Comparison of ENCODE assay signal across 29 cellular contexts in the genomic region with DNA sequence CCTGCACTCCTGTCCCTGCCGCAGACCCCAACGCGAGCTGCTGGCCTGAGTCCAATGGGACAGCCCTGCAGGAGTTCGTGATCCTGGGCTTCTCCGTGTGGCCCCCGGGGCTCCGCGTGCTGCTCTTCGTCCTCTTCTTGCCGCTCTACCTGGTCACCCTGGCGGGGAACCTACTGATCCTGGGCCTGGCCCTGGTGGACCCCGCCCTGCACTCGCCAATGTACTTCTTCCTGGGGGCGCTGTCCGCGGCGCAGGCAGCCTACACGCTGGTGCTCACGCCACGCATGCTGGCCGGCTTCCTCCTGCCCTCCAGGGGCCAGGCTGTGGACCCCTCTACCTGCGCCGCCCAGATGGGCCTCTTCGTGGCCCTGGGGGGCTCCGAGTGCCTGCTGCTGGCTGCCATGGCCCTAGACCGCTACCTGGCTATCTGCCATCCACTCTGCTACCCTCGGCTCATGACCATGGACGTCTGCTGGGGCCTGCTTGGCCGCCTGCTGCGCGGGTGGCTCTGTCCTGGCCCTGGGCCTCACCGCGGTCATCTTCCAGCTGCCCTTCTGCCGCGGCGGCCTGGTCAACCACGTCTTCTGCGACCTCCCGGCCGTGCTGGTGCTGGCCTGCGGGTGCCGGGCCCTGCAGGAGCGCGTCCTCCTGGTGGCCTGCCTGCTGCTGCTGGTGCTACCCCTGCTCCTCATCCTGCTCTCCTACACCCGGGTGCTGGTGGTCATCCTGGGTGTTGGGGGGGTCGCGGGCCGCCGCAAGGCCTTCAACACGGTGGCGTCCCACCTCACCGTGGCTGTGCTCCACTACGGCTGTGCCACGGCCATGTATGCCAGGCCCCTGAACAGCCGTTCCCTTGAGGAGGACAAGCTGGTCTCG.
"Had no signal": no experiment of that assay in that cellular context is flagged by ENCODE, and none has a peak within 500 bp of the region (broad histone marks: within the 10 kb centered on the region; RNA-seq: fewer than 3 reads in every experiment).

No MANE protein-coding gene starts in this region.

- H3K36me3 ChIP-seq: brain microvascular endothelial cell, neural progenitor cell, right lobe of liver, tibial nerve, uterus, WERI-Rb-1 had no signal

- H3K27me3 ChIP-seq: brain microvascular endothelial cell, neural progenitor cell, right lobe of liver, tibial nerve, uterus had no signal

- H3K4me1 Mint-ChIP-seq: activated CD8-positive, alpha-beta memory T cell treated with anti-CD3 and anti-CD28 coated beads, Interleukin-2, amount 10 ng/mL, durations not matched to agents 7 days and 5 days; activated naive CD8-positive, alpha-beta T cell treated with anti-CD3 and anti-CD28 coated beads, Interleukin-2, amount 10 ng/mL, durations not matched to agents 7 days and 5 days; mesothelial cell of epicardium; naive B cell; neural progenitor cell; T-helper 17 cell had no signal

- H2AFZ ChIP-seq: neural progenitor cell had no signal

- H3K9me3 ChIP-seq: right lobe of liver, tibial nerve, uterus had no signal

- H3K27me3 Mint-ChIP-seq: activated CD4-positive, alpha-beta T cell treated with anti-CD3 and anti-CD28 coated beads, Interleukin-2, amount 10 ng/mL, durations not matched to agents 24 days and 14 days; activated CD8-positive, alpha-beta memory T cell treated with anti-CD3 and anti-CD28 coated beads, Interleukin-2, amount 10 ng/mL, durations not matched to agents 7 days and 5 days; activated naive CD8-positive, alpha-beta T cell treated with anti-CD3 and anti-CD28 coated beads, Interleukin-2, amount 10 ng/mL, durations not matched to agents 7 days and 5 days had no signal

- H3K9ac ChIP-seq: neural progenitor cell had no signal

- H3K36me3 Mint-ChIP-seq: activated CD4-positive, alpha-beta memory T cell treated with anti-CD3 and anti-CD28 coated beads for 36 hours; activated CD8-positive, alpha-beta memory T cell treated with anti-CD3 and anti-CD28 coated beads, Interleukin-2, amount 10 ng/mL, durations not matched to agents 7 days and 5 days; activated naive CD8-positive, alpha-beta T cell treated with anti-CD3 and anti-CD28 coated beads, Interleukin-2, amount 10 ng/mL, durations not matched to agents 7 days and 5 days; mesothelial cell of epicardium; naive B cell; neural progenitor cell had no signal

- H3K4me3 ChIP-seq: neural progenitor cell, right lobe of liver, tibial nerve, uterus had no signal

- H3K4me1 ChIP-seq: neural progenitor cell, right lobe of liver, tibial nerve, uterus had no signal

- DNase-seq: activated CD4-positive, alpha-beta memory T cell treated with anti-CD3 and anti-CD28 coated beads for 36 hours; activated CD4-positive, alpha-beta T cell treated with anti-CD3 and anti-CD28 coated beads, Interleukin-2, amount 10 ng/mL, durations not matched to agents 24 days and 14 days; activated CD8-positive, alpha-beta memory T cell treated with anti-CD3 and anti-CD28 coated beads, Interleukin-2, amount 10 ng/mL, durations not matched to agents 7 days and 5 days; activated effector memory CD4-positive, alpha-beta T cell treated with Interleukin-2 at 50 U/mL for 16 hours; activated naive CD4-positive, alpha-beta T cell treated with anti-CD3 and anti-CD28 coated beads for 36 hours; activated naive CD8-positive, alpha-beta T cell treated with anti-CD3 and anti-CD28 coated beads, Interleukin-2, amount 10 ng/mL, durations not matched to agents 7 days and 5 days; brain microvascular endothelial cell; effector CD4-positive, alpha-beta T cell; glutamatergic neuron; islet precursor cell; left colon; mammary epithelial cell; naive B cell; stimulated activated CD4-positive, alpha-beta T cell treated with anti-CD3 and anti-CD28 coated beads, Interleukin-2, amount 100 ng/mL, for 48 hours; stimulated activated naive CD4-positive, alpha-beta T cell treated with Interleukin-2 at 50 U/mL for 16 hours; T-helper 17 cell; T1000; uterus; WERI-Rb-1 had no signal

- H3K4me3 Mint-ChIP-seq: activated CD4-positive, alpha-beta memory T cell treated with anti-CD3 and anti-CD28 coated beads for 36 hours; activated CD4-positive, alpha-beta T cell treated with anti-CD3 and anti-CD28 coated beads, Interleukin-2, amount 10 ng/mL, durations not matched to agents 24 days and 14 days; activated CD8-positive, alpha-beta memory T cell treated with anti-CD3 and anti-CD28 coated beads, Interleukin-2, amount 10 ng/mL, durations not matched to agents 7 days and 5 days; activated naive CD4-positive, alpha-beta T cell treated with anti-CD3 and anti-CD28 coated beads for 36 hours; activated naive CD8-positive, alpha-beta T cell treated with anti-CD3 and anti-CD28 coated beads, Interleukin-2, amount 10 ng/mL, durations not matched to agents 7 days and 5 days; dendritic cell treated with granulocyte-macrophage colony-stimulating factor and Interleukin-4, amounts not matched to agents 40 ng/mL and 50 ng/mL, for 4 days; mesothelial cell of epicardium; neural progenitor cell; T-helper 17 cell had no signal

- H3K4me2 ChIP-seq: neural progenitor cell had no signal

- H3K27ac ChIP-seq: brain microvascular endothelial cell, epithelial cell of prostate, neural progenitor cell, right lobe of liver, tibial nerve, uterus, WERI-Rb-1 had no signal

- ATAC-seq: activated CD4-positive, CD25-positive, alpha-beta regulatory T cell treated with anti-CD3 and anti-CD28 coated beads, Interleukin-2, amount 50 U/mL, for 24 hours; activated CD8-positive, alpha-beta memory T cell treated with anti-CD3 and anti-CD28 coated beads, Interleukin-2, amount 10 ng/mL, durations not matched to agents 7 days and 5 days; left colon; T-helper 17 cell had no signal

- H3K9me3 Mint-ChIP-seq: activated CD4-positive, alpha-beta memory T cell treated with anti-CD3 and anti-CD28 coated beads for 36 hours; activated naive CD4-positive, alpha-beta T cell treated with anti-CD3 and anti-CD28 coated beads for 36 hours; dendritic cell treated with granulocyte-macrophage colony-stimulating factor and Interleukin-4, amounts not matched to agents 40 ng/mL and 50 ng/mL, for 4 days had no signal

- FAIRE-seq: astrocyte, endometrium, frontal cortex had no signal
